Comparison of ENCODE assay signal across 24 cellular contexts in the genomic region with DNA sequence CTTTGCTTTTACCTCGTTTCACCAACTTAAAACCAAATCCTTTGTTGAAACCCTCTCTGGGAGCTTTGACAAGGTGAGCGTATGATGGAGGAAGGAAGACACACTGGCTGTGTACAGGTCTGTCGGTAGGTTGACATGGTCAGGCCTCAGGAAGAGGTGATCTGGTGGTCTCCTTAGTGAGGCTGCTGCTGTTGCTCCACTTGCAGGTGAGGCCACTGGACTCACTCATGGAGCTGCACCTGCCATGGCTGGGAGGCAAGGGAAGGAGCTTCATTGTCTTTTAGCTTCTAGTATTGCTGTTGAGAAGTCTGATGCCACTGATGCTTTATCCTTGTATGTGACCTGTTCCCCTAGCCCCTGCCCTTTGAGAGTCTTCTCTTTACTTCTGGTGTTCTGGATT.
"Had no signal": no experiment of that assay in that cellular context is flagged by ENCODE, and none has a peak within 500 bp of the region (broad histone marks: within the 10 kb centered on the region; RNA-seq: fewer than 3 reads in every experiment).

No MANE protein-coding gene starts in this region.

- H3K9me3 ChIP-seq: adrenal gland, body of pancreas, esophagus squamous epithelium, gastroesophageal sphincter, heart right ventricle had no signal

- ATAC-seq: activated CD4-positive, alpha-beta T cell treated with anti-CD3 and anti-CD28 coated beads for 36 hours; activated CD8-positive, alpha-beta T cell treated with anti-CD3 and anti-CD28 coated beads for 36 hours; activated naive CD8-positive, alpha-beta T cell treated with anti-CD3 and anti-CD28 coated beads, Interleukin-2, amount 50 U/mL, for 24 hours; body of pancreas; gastroesophageal sphincter; heart right ventricle had no signal

- DNase-seq: activated CD4-positive, alpha-beta T cell treated with anti-CD3 and anti-CD28 coated beads for 36 hours; activated CD4-positive, alpha-beta T cell treated with anti-CD3 and anti-CD28 coated beads, Interleukin-2, amount 10 ng/mL, durations not matched to agents 24 days and 14 days; activated CD4-positive, CD25-positive, alpha-beta regulatory T cell; activated CD4-positive, CD25-positive, alpha-beta regulatory T cell treated with anti-CD3 and anti-CD28 coated beads, Interleukin-2, amount 50 U/mL, for 72 hours; activated CD8-positive, alpha-beta T cell treated with anti-CD3 and anti-CD28 coated beads for 36 hours; activated effector memory CD4-positive, alpha-beta T cell treated with anti-CD3 and anti-CD28 coated beads, Interleukin-2, amount 50 U/mL, for 16 hours; activated naive CD4-positive, alpha-beta T cell treated with anti-CD3 and anti-CD28 coated beads for 36 hours; activated naive CD8-positive, alpha-beta T cell treated with anti-CD3 and anti-CD28 coated beads for 36 hours; activated naive CD8-positive, alpha-beta T cell treated with anti-CD3 and anti-CD28 coated beads, Interleukin-2, amount 50 U/mL, for 24 hours; activated T-cell treated with anti-CD3 and anti-CD28 coated beads, Interleukin-2, amount 50 U/mL, for 1 hour; adrenal gland; amygdala; aorta; body of pancreas; effector CD8-positive, alpha-beta T cell; esophagus squamous epithelium; foreskin melanocyte; heart right ventricle; T-helper 2 cell had no signal

- H3K27me3 ChIP-seq: adrenal gland, body of pancreas, gastroesophageal sphincter, heart right ventricle had no signal

- H3K9me3 Mint-ChIP-seq: activated CD4-positive, alpha-beta T cell treated with anti-CD3 and anti-CD28 coated beads, Interleukin-2, amount 10 ng/mL, durations not matched to agents 24 days and 14 days; activated CD8-positive, alpha-beta T cell treated with anti-CD3 and anti-CD28 coated beads for 36 hours; activated naive CD4-positive, alpha-beta T cell treated with anti-CD3 and anti-CD28 coated beads for 36 hours; activated naive CD4-positive, alpha-beta T cell treated with anti-CD3 and anti-CD28 coated beads, Interleukin-2, amount 50 U/mL, for 24 hours; activated naive CD8-positive, alpha-beta T cell treated with anti-CD3 and anti-CD28 coated beads for 36 hours; activated naive CD8-positive, alpha-beta T cell treated with anti-CD3 and anti-CD28 coated beads, Interleukin-2, amount 50 U/mL, for 24 hours; activated T-helper 1 cell treated with anti-CD3 and anti-CD28 coated beads, Interleukin-12 subunit alpha, Interleukin-12 subunit beta, Interleukin-2, Interleukin-4 antibody, amounts not matched to agents 30 ng/mL and 10 ng/mL and 1 ng/mL, durations not matched to agents 14 hours and 24 hours and 36 hours; activated T-helper 2 cell treated with anti-CD3 and anti-CD28 coated beads, Interferon-gamma antibody, Interleukin-2, Interleukin-4, amounts not matched to agents 10 μg/mL and 5 μg/mL and 100 μg/mL, durations not matched to agents 14 hours and 24 hours and 36 hours had no signal

- H3K27ac ChIP-seq: adrenal gland, body of pancreas, epithelial cell of prostate, esophagus squamous epithelium, gastroesophageal sphincter, heart right ventricle had no signal

- H3K36me3 ChIP-seq: adrenal gland, esophagus squamous epithelium, gastroesophageal sphincter, heart right ventricle had no signal

- H3K4me3 ChIP-seq: adrenal gland, body of pancreas, esophagus squamous epithelium, gastroesophageal sphincter, heart right ventricle had no signal

- H3K4me1 ChIP-seq: adrenal gland, esophagus squamous epithelium, gastroesophageal sphincter, heart right ventricle had no signal

- H3K36me3 Mint-ChIP-seq: activated naive CD4-positive, alpha-beta T cell treated with anti-CD3 and anti-CD28 coated beads, Interleukin-2, amount 50 U/mL, for 24 hours; activated naive CD8-positive, alpha-beta T cell treated with anti-CD3 and anti-CD28 coated beads for 36 hours had no signal

- H3K27ac Mint-ChIP-seq: activated CD4-positive, alpha-beta T cell treated with anti-CD3 and anti-CD28 coated beads for 36 hours; activated CD4-positive, alpha-beta T cell treated with anti-CD3 and anti-CD28 coated beads, Interleukin-2, amount 10 ng/mL, durations not matched to agents 24 days and 14 days; activated CD8-positive, alpha-beta T cell treated with anti-CD3 and anti-CD28 coated beads for 36 hours; activated naive CD4-positive, alpha-beta T cell treated with anti-CD3 and anti-CD28 coated beads for 36 hours; activated naive CD4-positive, alpha-beta T cell treated with anti-CD3 and anti-CD28 coated beads, Interleukin-2, amount 50 U/mL, for 24 hours; activated naive CD8-positive, alpha-beta T cell treated with anti-CD3 and anti-CD28 coated beads for 36 hours; activated naive CD8-positive, alpha-beta T cell treated with anti-CD3 and anti-CD28 coated beads, Interleukin-2, amount 50 U/mL, for 24 hours; activated T-helper 1 cell treated with anti-CD3 and anti-CD28 coated beads, Interleukin-12 subunit alpha, Interleukin-12 subunit beta, Interleukin-2, Interleukin-4 antibody, amounts not matched to agents 30 ng/mL and 10 ng/mL and 1 ng/mL, durations not matched to agents 14 hours and 24 hours and 36 hours; activated T-helper 2 cell treated with anti-CD3 and anti-CD28 coated beads, Interferon-gamma antibody, Interleukin-2, Interleukin-4, amounts not matched to agents 10 μg/mL and 5 μg/mL and 100 μg/mL, durations not matched to agents 14 hours and 24 hours and 36 hours had no signal

- H3K4me3 Mint-ChIP-seq: activated CD4-positive, alpha-beta T cell treated with anti-CD3 and anti-CD28 coated beads for 36 hours; activated CD4-positive, alpha-beta T cell treated with anti-CD3 and anti-CD28 coated beads, Interleukin-2, amount 10 ng/mL, durations not matched to agents 24 days and 14 days; activated CD8-positive, alpha-beta T cell treated with anti-CD3 and anti-CD28 coated beads for 36 hours; activated naive CD4-positive, alpha-beta T cell treated with anti-CD3 and anti-CD28 coated beads for 36 hours; activated naive CD4-positive, alpha-beta T cell treated with anti-CD3 and anti-CD28 coated beads, Interleukin-2, amount 50 U/mL, for 24 hours; activated naive CD8-positive, alpha-beta T cell treated with anti-CD3 and anti-CD28 coated beads for 36 hours; activated naive CD8-positive, alpha-beta T cell treated with anti-CD3 and anti-CD28 coated beads, Interleukin-2, amount 50 U/mL, for 24 hours; activated T-helper 1 cell treated with anti-CD3 and anti-CD28 coated beads, Interleukin-12 subunit alpha, Interleukin-12 subunit beta, Interleukin-2, Interleukin-4 antibody, amounts not matched to agents 30 ng/mL and 10 ng/mL and 1 ng/mL, durations not matched to agents 14 hours and 24 hours and 36 hours had no signal
